ENCODE assay signal across 26 cellular contexts in the genomic region with DNA sequence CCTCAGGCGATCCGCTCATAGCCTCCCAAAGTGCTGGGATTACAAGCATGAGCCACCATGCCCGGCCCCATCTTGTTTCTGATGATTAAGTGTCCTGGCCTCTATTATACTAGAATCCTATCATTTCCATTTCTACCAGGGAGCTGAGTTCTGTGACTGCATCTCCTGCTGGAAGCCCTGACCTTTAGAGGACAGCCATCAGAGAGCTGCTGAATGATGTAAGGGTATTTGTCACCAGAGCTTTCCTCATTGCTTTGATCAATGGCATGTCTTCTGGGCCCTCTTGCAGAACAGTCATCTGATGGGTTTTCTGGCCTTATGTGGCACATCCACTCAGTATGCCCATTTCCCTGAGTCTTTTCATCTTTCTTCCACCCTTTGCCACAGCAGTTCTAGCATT.
"Had no signal": no experiment of that assay in that cellular context is flagged by ENCODE, and none has a peak within 500 bp of the region (broad histone marks: within the 10 kb centered on the region; RNA-seq: fewer than 3 reads in every experiment).

No MANE protein-coding gene starts in this region.

- H3K4me1 Mint-ChIP-seq: activated CD4-positive, alpha-beta T cell treated with anti-CD3 and anti-CD28 coated beads, Interleukin-2, amount 10 ng/mL, durations not matched to agents 7 days and 5 days; activated naive CD4-positive, alpha-beta T cell treated with anti-CD3 and anti-CD28 coated beads, Interleukin-2, amount 10 ng/mL, durations not matched to agents 7 days and 5 days; activated naive CD8-positive, alpha-beta T cell treated with anti-CD3 and anti-CD28 coated beads, Interleukin-2, amount 10 ng/mL, durations not matched to agents 7 days and 5 days; T-helper 17 cell had no signal

- DNase-seq: activated CD4-positive, alpha-beta memory T cell treated with anti-CD3 and anti-CD28 coated beads for 36 hours; activated CD4-positive, alpha-beta T cell treated with anti-CD3 and anti-CD28 coated beads, Interleukin-2, amount 10 ng/mL, durations not matched to agents 7 days and 5 days; activated CD4-positive, CD25-positive, alpha-beta regulatory T cell; activated gamma-delta T cell treated with Interleukin-2 at 50 U/mL for 16 hours; activated naive CD4-positive, alpha-beta T cell treated with anti-CD3 and anti-CD28 coated beads, Interleukin-2, amount 10 ng/mL, durations not matched to agents 7 days and 5 days; activated naive CD8-positive, alpha-beta T cell treated with anti-CD3 and anti-CD28 coated beads, Interleukin-2, amount 10 ng/mL, durations not matched to agents 7 days and 5 days; activated T-cell treated with anti-CD3 and anti-CD28 coated beads, Interleukin-2, amount 50 U/mL, for 72 hours; Karpas-422; MM.1S; NCI-H1105; NCI-H1436; NCI-H1694 treated with DMSO at 0.1 percent for 48 hours; NCI-H2029 treated with DMSO at 0.1 percent for 48 hours; NCI-H345; NCI-H510A; NCI-H526 treated with DMSO at 0.1 percent for 48 hours; PC-3; SIG-M5; T-helper 17 cell; T-helper 9 cell had no signal

- FAIRE-seq: astrocyte, K562, RCC 7860, TTC549 had no signal

- H3K4me3 Mint-ChIP-seq: activated CD4-positive, alpha-beta memory T cell treated with anti-CD3 and anti-CD28 coated beads for 36 hours; activated CD4-positive, alpha-beta T cell treated with anti-CD3 and anti-CD28 coated beads, Interleukin-2, amount 10 ng/mL, durations not matched to agents 7 days and 5 days; activated naive CD4-positive, alpha-beta T cell treated with anti-CD3 and anti-CD28 coated beads, Interleukin-2, amount 10 ng/mL, durations not matched to agents 7 days and 5 days; activated naive CD8-positive, alpha-beta T cell treated with anti-CD3 and anti-CD28 coated beads, Interleukin-2, amount 10 ng/mL, durations not matched to agents 7 days and 5 days; activated T-cell treated with anti-CD3 and anti-CD28 coated beads, Interleukin-2, amount 50 U/mL, for 72 hours; brain; T-helper 17 cell had no signal

- H3K27ac Mint-ChIP-seq: activated CD4-positive, alpha-beta memory T cell treated with anti-CD3 and anti-CD28 coated beads for 36 hours; activated CD4-positive, alpha-beta T cell treated with anti-CD3 and anti-CD28 coated beads, Interleukin-2, amount 10 ng/mL, durations not matched to agents 7 days and 5 days; activated naive CD4-positive, alpha-beta T cell treated with anti-CD3 and anti-CD28 coated beads, Interleukin-2, amount 10 ng/mL, durations not matched to agents 7 days and 5 days; activated naive CD8-positive, alpha-beta T cell treated with anti-CD3 and anti-CD28 coated beads, Interleukin-2, amount 10 ng/mL, durations not matched to agents 7 days and 5 days; activated T-cell treated with anti-CD3 and anti-CD28 coated beads, Interleukin-2, amount 50 U/mL, for 72 hours; activated T-helper 2 cell treated with anti-CD3 and anti-CD28 coated beads, Interferon-gamma antibody, Interleukin-2, Interleukin-4, amounts not matched to agents 10 μg/mL and 5 μg/mL and 100 μg/mL, durations not matched to agents 14 hours and 24 hours and 36 hours; brain; T-helper 17 cell had no signal

- H3K27me3 Mint-ChIP-seq: activated CD4-positive, alpha-beta memory T cell treated with anti-CD3 and anti-CD28 coated beads for 36 hours; activated CD4-positive, alpha-beta T cell treated with anti-CD3 and anti-CD28 coated beads, Interleukin-2, amount 10 ng/mL, durations not matched to agents 7 days and 5 days; activated naive CD8-positive, alpha-beta T cell treated with anti-CD3 and anti-CD28 coated beads, Interleukin-2, amount 10 ng/mL, durations not matched to agents 7 days and 5 days; brain; T-helper 17 cell had no signal

- H3K36me3 Mint-ChIP-seq: activated CD4-positive, alpha-beta memory T cell treated with anti-CD3 and anti-CD28 coated beads for 36 hours; activated naive CD4-positive, alpha-beta T cell treated with anti-CD3 and anti-CD28 coated beads, Interleukin-2, amount 10 ng/mL, durations not matched to agents 7 days and 5 days; activated naive CD8-positive, alpha-beta T cell treated with anti-CD3 and anti-CD28 coated beads, Interleukin-2, amount 10 ng/mL, durations not matched to agents 7 days and 5 days; brain had no signal

- H3K9me3 Mint-ChIP-seq: activated CD4-positive, alpha-beta memory T cell treated with anti-CD3 and anti-CD28 coated beads for 36 hours; activated CD4-positive, alpha-beta T cell treated with anti-CD3 and anti-CD28 coated beads, Interleukin-2, amount 10 ng/mL, durations not matched to agents 7 days and 5 days; activated naive CD4-positive, alpha-beta T cell treated with anti-CD3 and anti-CD28 coated beads, Interleukin-2, amount 10 ng/mL, durations not matched to agents 7 days and 5 days; activated naive CD8-positive, alpha-beta T cell treated with anti-CD3 and anti-CD28 coated beads, Interleukin-2, amount 10 ng/mL, durations not matched to agents 7 days and 5 days; activated T-cell treated with anti-CD3 and anti-CD28 coated beads, Interleukin-2, amount 50 U/mL, for 72 hours; activated T-helper 2 cell treated with anti-CD3 and anti-CD28 coated beads, Interferon-gamma antibody, Interleukin-2, Interleukin-4, amounts not matched to agents 10 μg/mL and 5 μg/mL and 100 μg/mL, durations not matched to agents 14 hours and 24 hours and 36 hours had no signal
